ENCODE assay signal across 9 cellular contexts in the genomic region with DNA sequence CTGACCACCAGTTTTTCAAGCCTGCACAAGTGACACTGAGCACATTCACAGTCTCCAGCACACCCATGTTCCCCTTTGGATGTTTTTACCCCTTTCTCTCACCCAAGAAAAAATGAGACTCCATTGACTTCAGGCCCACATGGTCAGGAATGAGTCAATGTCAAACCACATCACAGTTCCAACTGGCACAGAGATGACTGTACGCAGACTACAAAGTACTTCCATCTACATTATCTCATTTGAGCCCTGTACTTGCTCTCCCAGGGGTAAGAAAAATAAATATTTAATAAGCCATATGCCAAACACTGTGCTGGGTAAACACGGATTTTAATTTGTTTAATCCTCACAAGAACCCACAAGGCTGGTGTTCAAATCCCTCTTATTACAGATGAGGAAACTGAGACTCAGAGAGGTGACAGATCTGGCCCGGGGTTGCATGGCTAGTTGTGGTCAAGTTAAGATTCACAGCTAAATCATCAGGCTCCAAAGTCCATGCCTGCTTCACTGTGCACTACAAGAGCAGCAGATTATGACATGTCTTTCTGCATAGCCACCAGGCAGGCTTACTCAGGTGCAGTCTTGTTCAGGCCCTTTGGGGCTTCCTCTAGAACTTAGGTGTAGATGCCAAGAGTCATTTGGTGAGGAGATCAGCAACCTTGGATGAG.
A peak's percentile ranks its signal among the peaks of the same experiment; 100 is the strongest.
DNase-seq lines count a peak whose midpoint lies in the region; ATAC-seq and TF ChIP-seq lines count a peak whose summit lies in the region.
"Had no signal": no experiment of that assay in that cellular context is flagged by ENCODE, and none has a peak within 500 bp of the region (broad histone marks: within the 10 kb centered on the region; RNA-seq: fewer than 3 reads in every experiment).

No MANE protein-coding gene starts in this region.

- TF ChIP-seq RAD21 in liver (IDR thresholded peaks at IDR 0.05) (no peak), SK-N-SH (IDR thresholded peaks at IDR 0.05; ENCODE audit: low read length) (no peak)

- H3K9ac ChIP-seq in liver (ENCODE audit: low read depth in 1 of 2, low read length in 2 of 2) (no peak overlapping the region), SK-N-SH (no peak overlapping the region)

- H3K4me2 ChIP-seq in SK-N-SH, result no peak overlapping the region

- no peaks in the 10 kb centered on the region for H4K20me1 ChIP-seq in SK-N-SH (ENCODE audit: insufficient read depth)

- H3K4me1 ChIP-seq in liver (ENCODE audit: control insufficient read depth in 4 of 4, insufficient read depth in 4 of 4, low read length in 3 of 4) (no peaks in the 10 kb centered on the region), body of pancreas (no peaks in the 10 kb centered on the region), SK-N-SH (ENCODE audit: control insufficient read depth in 1 of 2, insufficient read depth in 2 of 2, low read depth in 1 of 2, low read length in 1 of 2) (no peaks in the 10 kb centered on the region)

- TF ChIP-seq EP300 in SK-N-SH (IDR thresholded peaks at IDR 0.05; ENCODE audit: borderline replicate concordance in 1 of 2, low read depth in 1 of 2, low read length in 1 of 2), result no peak

- DNase-seq in activated CD4-positive, CD25-positive, alpha-beta regulatory T cell treated with anti-CD3 and anti-CD28 coated beads, Interleukin-2, amount 50 U/mL, for 72 hours, result no peak
- DNase-seq in epidermal melanocyte (ENCODE audit: insufficient read length, low spot score), result no peak
- no peak for DNase-seq in body of pancreas
- DNase-seq in SK-N-SH, result no peak

- no peak for TF ChIP-seq POLR2A in body of pancreas (IDR thresholded peaks at IDR 0.05)

- CTCF ChIA-PET in SK-N-SH (lab: Yijun Ruan, JAX), result no interaction called here

- 17% methylated on average over 3 of the region's 3 CpGs for WGBS in liver
- WGBS in body of pancreas, 2 donors, result 8 to 18% methylated on average over 3 of the region's 3 CpGs
- 31% methylated on average over 3 of the region's 3 CpGs for WGBS in SK-N-SH (ENCODE audit: low lambda C conversion rate)

- H3K9me2 ChIP-seq in SK-N-SH, result no peaks in the 10 kb centered on the region

- H3K27me3 ChIP-seq in liver (ENCODE audit: control insufficient read depth in 4 of 4, insufficient read depth in 4 of 4, low read length in 3 of 4) (no peaks in the 10 kb centered on the region), body of pancreas (no peaks in the 10 kb centered on the region), SK-N-SH (ENCODE audit: insufficient read depth) (no peaks in the 10 kb centered on the region)

- TF ChIP-seq CTCF in liver (IDR thresholded peaks at IDR 0.05; ENCODE audit: low read depth, low read length, missing input control), result no peak
- TF ChIP-seq CTCF in body of pancreas (IDR thresholded peaks at IDR 0.05), result no peak
- TF ChIP-seq CTCF in SK-N-SH (IDR thresholded peaks at IDR 0.05), result no peak

- no peaks in the 10 kb centered on the region for H3K79me2 ChIP-seq in SK-N-SH (ENCODE audit: insufficient read depth)

- H3K27ac ChIP-seq in liver (ENCODE audit: low read depth in 1 of 2, low read length in 2 of 2), result no peak overlapping the region
- no peak overlapping the region for H3K27ac ChIP-seq in body of pancreas
- no peak overlapping the region for H3K27ac ChIP-seq in SK-N-SH (ENCODE audit: low read depth in 2 of 2, low read length in 1 of 2)
- H3K27ac ChIP-seq: HL-60 had no signal

- no peak overlapping the region for H2AFZ ChIP-seq in SK-N-SH (ENCODE audit: low read depth)

- intact Hi-C loops in body of pancreas (cut with DNase I), result no loop called here

- peak; percentile 76 to 79 for ATAC-seq in activated CD4-positive, CD25-positive, alpha-beta regulatory T cell treated with anti-CD3 and anti-CD28 coated beads, Interleukin-2, amount 50 U/mL, for 24 hours
- ATAC-seq in GM21717 (IDR thresholded peaks at IDR 0.05; ENCODE audit: unreplicated experiment), result peak; percentile 97
- ATAC-seq in HG03520 (IDR thresholded peaks at IDR 0.05; ENCODE audit: unreplicated experiment), result peak; percentile 96
- ATAC-seq in body of pancreas, result no peak

- POLR2A ChIA-PET in SK-N-SH (lab: Yijun Ruan, JAX), result no interaction called here

- no peaks in the 10 kb centered on the region for H3F3A ChIP-seq in SK-N-SH (replicated peaks; ENCODE audit: insufficient read depth)

- H3K4me3 ChIP-seq in liver (ENCODE audit: low read depth in 1 of 3, low read length in 3 of 3), result no peak overlapping the region
- H3K4me3 ChIP-seq in body of pancreas, result no peak overlapping the region
- no peak overlapping the region for H3K4me3 ChIP-seq in SK-N-SH (ENCODE audit: low read depth in 2 of 2, low read length in 1 of 2)

- H3K36me3 ChIP-seq in liver (ENCODE audit: control insufficient read depth in 4 of 4, insufficient read depth in 3 of 4, low read depth in 1 of 4, low read length in 3 of 4) (no peaks in the 10 kb centered on the region), body of pancreas (replicated peaks in 1 of 2; ENCODE audit: insufficient read depth in 1 of 2, low read depth in 2 of 2) (no peaks in the 10 kb centered on the region), SK-N-SH (replicated peaks in 1 of 2; ENCODE audit: control insufficient read depth in 1 of 2, insufficient read depth in 2 of 2, low read length in 1 of 2) (no peaks in the 10 kb centered on the region)

- H3K9me3 ChIP-seq in liver (ENCODE audit: control insufficient read depth in 4 of 4, low read length in 3 of 4) (no peaks in the 10 kb centered on the region), body of pancreas (no peaks in the 10 kb centered on the region), SK-N-SH (no peaks in the 10 kb centered on the region)

TF ChIP-seq in liver, 16 proteins besides CTCF, POLR2A, EP300 and RAD21:
- no peak for TF ChIP-seq NR2F2 (IDR thresholded peaks at IDR 0.05)
- TF ChIP-seq HNF4A (conservative IDR thresholded peaks at IDR 0.05), result peak; percentile 19 to 38

TF ChIP-seq in SK-N-SH, 30 proteins besides CTCF, POLR2A, EP300 and RAD21:
- TF ChIP-seq GABPA (IDR thresholded peaks at IDR 0.05; ENCODE audit: low read depth), result no peak
- no peak for TF ChIP-seq FOXM1 (IDR thresholded peaks at IDR 0.05; ENCODE audit: low read depth)
- no peak for TF ChIP-seq EZH2phosphoT487 (IDR thresholded peaks at IDR 0.05; ENCODE audit: borderline replicate concordance, low read depth)
- TF ChIP-seq, protein P1, sequence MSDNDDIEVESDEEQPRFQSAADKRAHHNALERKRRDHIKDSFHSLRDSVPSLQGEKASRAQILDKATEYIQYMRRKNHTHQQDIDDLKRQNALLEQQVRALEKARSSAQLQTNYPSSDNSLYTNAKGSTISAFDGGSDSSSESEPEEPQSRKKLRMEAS (IDR thresholded peaks at IDR 0.05; ENCODE audit: low read depth), result no peak
- no peak for TF ChIP-seq ZBTB33 (IDR thresholded peaks at IDR 0.05; ENCODE audit: borderline replicate concordance, low read depth)
